In the genomic region with DNA sequence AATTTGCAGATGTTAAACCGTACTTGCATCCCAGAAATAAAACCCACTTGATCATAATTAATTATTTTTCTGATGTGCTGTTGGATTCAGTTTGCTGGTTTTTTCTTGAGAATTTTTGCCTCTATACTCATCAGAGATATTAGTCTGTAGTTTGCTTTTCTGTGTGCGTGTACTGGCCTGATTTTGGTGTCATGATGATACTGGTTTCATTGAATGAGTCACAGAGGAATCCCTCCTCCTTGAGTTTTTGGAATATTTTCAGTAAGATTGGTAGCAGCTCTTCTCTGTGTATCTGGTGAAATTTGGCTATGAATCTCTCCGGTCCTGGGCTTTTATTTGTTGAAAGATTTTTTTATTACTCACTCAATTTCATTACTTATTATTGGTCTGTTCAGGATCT, we compare ENCODE assay signal across 23 cellular contexts.
DNase-seq lines count a peak whose midpoint lies in the region; ATAC-seq and TF ChIP-seq lines count a peak whose summit lies in the region.
"Had no signal": no experiment of that assay in that cellular context is flagged by ENCODE, and none has a peak within 500 bp of the region (broad histone marks: within the 10 kb centered on the region; RNA-seq: fewer than 3 reads in every experiment).

No MANE protein-coding gene starts in this region.

- H3K4me1 ChIP-seq in RWPE2 (ENCODE audit: insufficient read depth, poor library complexity, severe bottlenecking) (no peaks in the 10 kb centered on the region), smooth muscle cell (ENCODE audit: low read depth) (no peaks in the 10 kb centered on the region)
- H3K4me1 ChIP-seq: ascending aorta, prostate gland, upper lobe of right lung had no signal

- H3K36me3 ChIP-seq in RWPE2 (ENCODE audit: low read depth) = no peaks in the 10 kb centered on the region
- no peaks in the 10 kb centered on the region for H3K36me3 ChIP-seq in smooth muscle cell (ENCODE audit: low read depth)
- H3K36me3 ChIP-seq: ascending aorta, prostate gland, upper lobe of right lung had no signal

- H3K9me3 ChIP-seq in RWPE2 (ENCODE audit: severe bottlenecking) (no peaks in the 10 kb centered on the region), smooth muscle cell (replicated peaks; ENCODE audit: low read depth) (no peaks in the 10 kb centered on the region)
- H3K9me3 ChIP-seq: prostate gland, upper lobe of right lung had no signal

- H3K27me3 ChIP-seq in RWPE2 (ENCODE audit: insufficient read depth, poor library complexity, severe bottlenecking) = no peaks in the 10 kb centered on the region
- no peaks in the 10 kb centered on the region for H3K27me3 ChIP-seq in smooth muscle cell (ENCODE audit: low read depth)
- H3K27me3 ChIP-seq: ascending aorta, upper lobe of right lung had no signal

- TF ChIP-seq POLR2A in GM18505 (IDR thresholded peaks at IDR 0.05; ENCODE audit: borderline replicate concordance, extremely low read depth, insufficient read depth, insufficient read length) = no peak

- H3K9ac ChIP-seq in smooth muscle cell (ENCODE audit: low read depth) = no peak overlapping the region

- no peaks in the 10 kb centered on the region for H4K20me1 ChIP-seq in smooth muscle cell (ENCODE audit: low read depth)

- H3K4me3 ChIP-seq in RWPE2 (ENCODE audit: severe bottlenecking) (no peak overlapping the region), smooth muscle cell (no peak overlapping the region)
- H3K4me3 ChIP-seq: ascending aorta, prostate gland, upper lobe of right lung had no signal

- 67% methylated on average over 3 of the region's 3 CpGs for WGBS in smooth muscle cell (ENCODE audit: low lambda C conversion rate)

- no peaks in the 10 kb centered on the region for H3K79me2 ChIP-seq in smooth muscle cell (ENCODE audit: low read depth)

- no peak overlapping the region for H2AFZ ChIP-seq in smooth muscle cell (ENCODE audit: low read depth)

- no peaks in the 10 kb centered on the region for H3F3A ChIP-seq in smooth muscle cell (ENCODE audit: low read depth)

- ATAC-seq in RWPE2 (ENCODE audit: low read depth) = peak; percentile 80
- no peak for ATAC-seq in HG03354 (IDR thresholded peaks at IDR 0.05; ENCODE audit: poor library complexity, severe bottlenecking, unreplicated experiment)
- no peak for ATAC-seq in GM18505 (IDR thresholded peaks at IDR 0.05; ENCODE audit: unreplicated experiment)
- ATAC-seq: HCT116, upper lobe of right lung, WTC11 had no signal

- peak overlapping the region; percentile 13 for H3K4me2 ChIP-seq in smooth muscle cell

- peak overlapping the region; percentile 15 for H3K27ac ChIP-seq in RWPE2 (ENCODE audit: poor library complexity, severe bottlenecking)
- peak overlapping the region; percentile 23 for H3K27ac ChIP-seq in smooth muscle cell (ENCODE audit: low read depth)
- H3K27ac ChIP-seq: ascending aorta, prostate gland, upper lobe of right lung had no signal

- DNase-seq in GM04503 (ENCODE audit: low read depth) = peak; percentile 45
- DNase-seq in RWPE2 (ENCODE audit: low spot score) = no peak
- peak; percentile 55 for DNase-seq in fibroblast of gingiva (ENCODE audit: low read depth)
- no peak for DNase-seq in smooth muscle cell (lab: John Stamatoyannopoulos, UW; ENCODE audit: unreplicated experiment)
- DNase-seq in putamen (ENCODE audit: low spot score) = no peak
- DNase-seq: activated CD4-positive, alpha-beta T cell treated with anti-CD3 and anti-CD28 coated beads, Interleukin-2, amount 50 U/mL, for 48 hours; activated naive CD4-positive, alpha-beta T cell treated with anti-CD3 and anti-CD28 coated beads, Interleukin-2, amount 10 ng/mL, durations not matched to agents 7 days and 5 days; C1 segment of cervical spinal cord; KG1; left cardiac atrium; midbrain; NCI-H1092; NCI-H2081 treated with DMSO at 0.1 percent for 48 hours; NCI-H524 treated with DMSO at 0.1 percent for 48 hours; small intestine; stimulated activated CD4-positive, alpha-beta T cell treated with anti-CD3 and anti-CD28 coated beads, Interleukin-4, amount 100 ng/mL, for 24 hours; upper lobe of right lung had no signal

- TF ChIP-seq CTCF in RWPE2 (IDR thresholded peaks at IDR 0.05; ENCODE audit: poor library complexity, severe bottlenecking) (no peak), smooth muscle cell (IDR thresholded peaks at IDR 0.05; ENCODE audit: borderline replicate concordance, insufficient read depth, poor library complexity, severe bottlenecking) (no peak)

Comparison
In these comparisons a context has a peak if more than half of its experiments do, and no peak if none do; other contexts are left out.
1. DNase-seq: peak in GM04503 (single experiment) and fibroblast of gingiva (single experiment); none in RWPE2 (single experiment), smooth muscle cell (single experiment) and putamen (single experiment).